Comparison of ENCODE assay signal across 1 cellular context in the genomic region with DNA sequence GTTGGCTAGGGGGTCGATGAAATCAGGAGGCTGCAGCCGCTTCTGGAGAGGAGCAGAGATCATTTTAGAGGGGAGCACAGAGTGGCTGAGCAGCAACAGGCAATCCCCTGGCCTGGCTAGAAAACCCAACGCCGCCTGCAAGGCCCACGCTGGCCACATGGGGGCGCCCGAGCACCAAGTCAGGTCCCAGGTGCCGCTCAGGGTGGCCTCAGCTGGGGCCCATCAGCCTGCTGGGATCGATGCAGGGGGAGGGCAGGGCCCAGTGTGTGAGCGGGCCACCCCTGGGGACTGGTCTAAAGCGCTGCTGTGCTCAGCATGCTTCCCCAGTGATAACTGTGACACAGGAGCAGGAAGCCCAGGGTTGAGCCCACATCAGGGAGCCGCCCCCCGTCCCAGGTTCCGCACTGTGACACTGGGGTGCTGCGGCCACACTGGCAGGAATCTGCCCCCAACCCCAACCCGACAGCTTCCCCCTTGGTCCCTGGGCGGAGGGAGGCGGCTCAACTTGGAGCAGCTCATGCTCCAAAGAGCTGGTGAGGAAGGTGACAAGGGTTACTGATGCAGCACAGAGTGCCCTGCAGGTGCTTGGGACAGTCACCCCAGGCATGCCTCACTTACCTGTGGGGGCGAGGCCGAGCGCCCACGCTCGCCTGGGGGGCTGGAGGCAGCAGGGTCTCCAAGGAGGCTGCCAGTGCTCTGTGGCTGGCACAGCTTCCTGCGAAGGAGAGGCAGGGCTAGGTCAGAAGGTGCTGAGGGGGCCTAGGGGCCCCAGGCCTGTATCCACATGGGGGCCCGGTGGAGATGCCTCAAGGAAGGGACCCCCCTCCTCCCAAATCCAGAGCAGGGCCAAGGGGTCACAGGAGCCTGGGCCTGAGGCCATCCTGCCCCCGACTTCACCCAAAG.
A peak's percentile ranks its signal among the peaks of the same experiment; 100 is the strongest.
TF ChIP-seq lines count a peak whose summit lies in the region.

No MANE protein-coding gene starts in this region.

TF ChIP-seq in K562, 482 proteins besides CTCF, POLR2A, EP300 and RAD21 (continued from another document):
- TF ChIP-seq EZH2 (IDR thresholded peaks at IDR 0.05; ENCODE audit: borderline replicate concordance, low read depth, low read length): no peak
- no peak for TF ChIP-seq POLR2G (IDR thresholded peaks at IDR 0.05; ENCODE audit: low read depth, low read length)
- TF ChIP-seq KLF16 (IDR thresholded peaks at IDR 0.05): 0 out of 2 replicates have a peak, but pooled peaks have one; percentile 42
- no peak for TF ChIP-seq ZNF282 (CRISPR knock-in tag; IDR thresholded peaks at IDR 0.05)
- TF ChIP-seq RBM22 (IDR thresholded peaks at IDR 0.05; ENCODE audit: low read depth, low read length, poor library complexity, severe bottlenecking): peak; percentile 46
- no peak for TF ChIP-seq THRAP3 (IDR thresholded peaks at IDR 0.05; ENCODE audit: borderline replicate concordance)
- 0 out of 2 replicates have a peak, but pooled peaks have one; percentile 38 for TF ChIP-seq MYNN (IDR thresholded peaks at IDR 0.05)
- TF ChIP-seq MYNN (CRISPR knock-in tag; IDR thresholded peaks at IDR 0.05): no peak
- TF ChIP-seq, protein P1, sequence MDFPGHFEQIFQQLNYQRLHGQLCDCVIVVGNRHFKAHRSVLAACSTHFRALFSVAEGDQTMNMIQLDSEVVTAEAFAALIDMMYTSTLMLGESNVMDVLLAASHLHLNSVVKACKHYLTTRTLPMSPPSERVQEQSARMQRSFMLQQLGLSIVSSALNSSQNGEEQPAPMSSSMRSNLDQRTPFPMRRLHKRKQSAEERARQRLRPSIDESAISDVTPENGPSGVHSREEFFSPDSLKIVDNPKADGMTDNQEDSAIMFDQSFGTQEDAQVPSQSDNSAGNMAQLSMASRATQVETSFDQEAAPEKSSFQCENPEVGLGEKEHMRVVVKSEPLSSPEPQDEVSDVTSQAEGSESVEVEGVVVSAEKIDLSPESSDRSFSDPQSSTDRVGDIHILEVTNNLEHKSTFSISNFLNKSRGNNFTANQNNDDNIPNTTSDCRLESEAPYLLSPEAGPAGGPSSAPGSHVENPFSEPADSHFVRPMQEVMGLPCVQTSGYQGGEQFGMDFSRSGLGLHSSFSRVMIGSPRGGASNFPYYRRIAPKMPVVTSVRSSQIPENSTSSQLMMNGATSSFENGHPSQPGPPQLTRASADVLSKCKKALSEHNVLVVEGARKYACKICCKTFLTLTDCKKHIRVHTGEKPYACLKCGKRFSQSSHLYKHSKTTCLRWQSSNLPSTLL (IDR thresholded peaks at IDR 0.05): no peak
- TF ChIP-seq ZBTB7A (IDR thresholded peaks at IDR 0.05; ENCODE audit: borderline replicate concordance, control insufficient read depth, low read depth, low read length): no peak
- TF ChIP-seq NR1H2 (CRISPR knock-in tag; IDR thresholded peaks at IDR 0.05): no peak
- TF ChIP-seq ZNF24 (IDR thresholded peaks at IDR 0.05): no peak
- TF ChIP-seq, protein P2, sequence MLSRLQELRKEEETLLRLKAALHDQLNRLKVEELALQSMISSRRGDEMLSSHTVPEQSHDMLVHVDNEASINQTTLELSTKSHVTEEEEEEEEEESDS (CRISPR knock-in tag; IDR thresholded peaks at IDR 0.05): no peak
- TF ChIP-seq SP1 (CRISPR knock-in tag; IDR thresholded peaks at IDR 0.05): peak; percentile 41; the same call in 1 of the 2 replicates
- no peak for TF ChIP-seq TCFL5 (CRISPR knock-in tag; conservative IDR thresholded peaks at IDR 0.05)
- TF ChIP-seq, protein P3, sequence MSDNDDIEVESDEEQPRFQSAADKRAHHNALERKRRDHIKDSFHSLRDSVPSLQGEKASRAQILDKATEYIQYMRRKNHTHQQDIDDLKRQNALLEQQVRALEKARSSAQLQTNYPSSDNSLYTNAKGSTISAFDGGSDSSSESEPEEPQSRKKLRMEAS (CRISPR knock-in tag; IDR thresholded peaks at IDR 0.05): peak; percentile 55
- no peak for TF ChIP-seq HNRNPLL (IDR thresholded peaks at IDR 0.05; ENCODE audit: low read depth, low read length, poor library complexity, severe bottlenecking)
- no peak for TF ChIP-seq ZNF133 (CRISPR knock-in tag; IDR thresholded peaks at IDR 0.05)
- TF ChIP-seq, protein P4, sequence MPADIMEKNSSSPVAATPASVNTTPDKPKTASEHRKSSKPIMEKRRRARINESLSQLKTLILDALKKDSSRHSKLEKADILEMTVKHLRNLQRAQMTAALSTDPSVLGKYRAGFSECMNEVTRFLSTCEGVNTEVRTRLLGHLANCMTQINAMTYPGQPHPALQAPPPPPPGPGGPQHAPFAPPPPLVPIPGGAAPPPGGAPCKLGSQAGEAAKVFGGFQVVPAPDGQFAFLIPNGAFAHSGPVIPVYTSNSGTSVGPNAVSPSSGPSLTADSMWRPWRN (IDR thresholded peaks at IDR 0.05; ENCODE audit: low read depth): no peak
- TF ChIP-seq ZNF551 (CRISPR knock-in tag; IDR thresholded peaks at IDR 0.05): no peak
- TF ChIP-seq SMAD2 (IDR thresholded peaks at IDR 0.05; ENCODE audit: low read depth, low read length): no peak
- TF ChIP-seq BHLHE40 (IDR thresholded peaks at IDR 0.05; ENCODE audit: low read length): 0 out of 2 replicates have a peak, but pooled peaks have one; percentile 15
- 0 out of 2 replicates have a peak, but pooled peaks have one; percentile 9 for TF ChIP-seq RBFOX2 (IDR thresholded peaks at IDR 0.05; ENCODE audit: low read depth, low read length)
- TF ChIP-seq, protein P5, sequence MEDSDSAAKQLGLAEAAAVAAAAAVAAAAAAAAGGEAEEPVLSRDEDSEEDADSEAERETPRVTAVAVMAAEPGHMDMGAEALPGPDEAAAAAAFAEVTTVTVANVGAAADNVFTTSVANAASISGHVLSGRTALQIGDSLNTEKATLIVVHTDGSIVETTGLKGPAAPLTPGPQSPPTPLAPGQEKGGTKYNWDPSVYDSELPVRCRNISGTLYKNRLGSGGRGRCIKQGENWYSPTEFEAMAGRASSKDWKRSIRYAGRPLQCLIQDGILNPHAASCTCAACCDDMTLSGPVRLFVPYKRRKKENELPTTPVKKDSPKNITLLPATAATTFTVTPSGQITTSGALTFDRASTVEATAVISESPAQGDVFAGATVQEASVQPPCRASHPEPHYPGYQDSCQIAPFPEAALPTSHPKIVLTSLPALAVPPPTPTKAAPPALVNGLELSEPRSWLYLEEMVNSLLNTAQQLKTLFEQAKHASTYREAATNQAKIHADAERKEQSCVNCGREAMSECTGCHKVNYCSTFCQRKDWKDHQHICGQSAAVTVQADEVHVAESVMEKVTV (CRISPR knock-in tag; IDR thresholded peaks at IDR 0.05): peak; percentile 55
TF ChIP-seq in K562: peak in this region for 31.
